1 cellular context compared by ENCODE assay signal in genomic region chr17:3826191-3826590, GRCh38.
TF ChIP-seq lines count a peak whose summit lies in the region.

No MANE protein-coding gene starts in this region.

TF ChIP-seq in IMR-90, 13 proteins besides CTCF, POLR2A, EP300 and RAD21:
- no peak for TF ChIP-seq RFX5 (IDR thresholded peaks at IDR 0.05; ENCODE audit: low read depth, low read length)
- TF ChIP-seq NFE2L2 (IDR thresholded peaks at IDR 0.05; ENCODE audit: low read depth, low read length): no peak
- no peak for TF ChIP-seq SMC3 (IDR thresholded peaks at IDR 0.05; ENCODE audit: low read depth, low read length)
- no peak for TF ChIP-seq ELK1 (IDR thresholded peaks at IDR 0.05; ENCODE audit: borderline replicate concordance, low read depth, low read length)
- TF ChIP-seq FOS (IDR thresholded peaks at IDR 0.05; ENCODE audit: low read depth, low read length): no peak
- TF ChIP-seq MAFK (IDR thresholded peaks at IDR 0.05; ENCODE audit: low read depth, low read length): no peak
- no peak for TF ChIP-seq CEBPB (IDR thresholded peaks at IDR 0.05; ENCODE audit: low read depth, low read length)
- TF ChIP-seq USF2 (IDR thresholded peaks at IDR 0.05; ENCODE audit: low read depth, low read length): no peak
- TF ChIP-seq CHD1 (IDR thresholded peaks at IDR 0.05; ENCODE audit: low read depth, low read length): no peak
- no peak for TF ChIP-seq MXI1 (IDR thresholded peaks at IDR 0.05; ENCODE audit: borderline replicate concordance, low read depth, low read length)
- TF ChIP-seq MAZ (IDR thresholded peaks at IDR 0.05; ENCODE audit: borderline replicate concordance, low read depth, low read length): no peak
- no peak for TF ChIP-seq RCOR1 (IDR thresholded peaks at IDR 0.05; ENCODE audit: insufficient replicate concordance, low read length)
- TF ChIP-seq BHLHE40 (IDR thresholded peaks at IDR 0.05; ENCODE audit: low read depth, low read length): no peak
TF ChIP-seq in IMR-90: peak in this region for 0.
